Comparison of ENCODE assay signal across 25 cellular contexts in the genomic region with DNA sequence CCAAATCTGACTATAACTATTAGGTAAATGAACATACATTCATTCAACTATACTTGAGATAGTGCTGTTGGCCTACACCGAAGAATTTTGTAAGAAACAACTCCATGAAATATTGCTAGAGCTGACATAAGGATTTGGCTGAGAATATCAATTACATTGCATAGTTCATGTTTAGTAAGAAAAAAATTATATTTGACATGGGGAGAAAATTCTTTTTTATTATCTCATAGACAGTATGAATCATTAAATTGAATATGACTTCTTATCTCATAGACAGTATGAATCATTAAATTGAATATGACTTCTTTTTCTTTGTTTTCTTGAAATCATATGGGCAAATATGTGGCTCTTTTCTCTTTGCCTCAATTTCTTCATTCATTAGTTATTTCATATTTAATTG.
"Had no signal": no experiment of that assay in that cellular context is flagged by ENCODE, and none has a peak within 500 bp of the region (broad histone marks: within the 10 kb centered on the region; RNA-seq: fewer than 3 reads in every experiment).

No MANE protein-coding gene starts in this region.

- FAIRE-seq: colon, endothelial cell of umbilical vein, kidney had no signal

- ATAC-seq: gastrocnemius medialis; heart right ventricle; left colon; left lobe of liver; lower lobe of right lung; naive thymus-derived CD4-positive, alpha-beta T cell had no signal

- H3K27me3 ChIP-seq: esophagus muscularis mucosa, gastrocnemius medialis, heart right ventricle had no signal

- H3K27ac ChIP-seq: coronary artery, dorsolateral prefrontal cortex, esophagus muscularis mucosa, gastrocnemius medialis, heart right ventricle, left ventricle myocardium inferior, lower lobe of right lung had no signal

- H3K9me3 ChIP-seq: esophagus muscularis mucosa, gastrocnemius medialis, heart right ventricle, lower lobe of right lung had no signal

- H3K36me3 ChIP-seq: esophagus muscularis mucosa, gastrocnemius medialis, heart right ventricle, left ventricle myocardium inferior, lower lobe of right lung had no signal

- DNase-seq: dermis blood vessel endothelial cell; dorsolateral prefrontal cortex; effector CD4-positive, alpha-beta T cell; effector memory CD4-positive, alpha-beta T cell; foreskin fibroblast; foreskin melanocyte; gastrocnemius medialis; glutamatergic neuron; head of caudate nucleus; heart right ventricle; hippocampal formation; islet precursor cell; kidney; kidney glomerular epithelial cell; left colon; left ventricle myocardium inferior; lower lobe of right lung; mesenchymal stem cell; midbrain; naive thymus-derived CD4-positive, alpha-beta T cell had no signal

- H3K4me3 ChIP-seq: coronary artery, dorsolateral prefrontal cortex, esophagus muscularis mucosa, gastrocnemius medialis, heart right ventricle, left ventricle myocardium inferior, lower lobe of right lung had no signal

- H3K4me1 ChIP-seq: lower lobe of right lung had no signal
